Comparison of ENCODE assay signal across 33 cellular contexts in the genomic region with DNA sequence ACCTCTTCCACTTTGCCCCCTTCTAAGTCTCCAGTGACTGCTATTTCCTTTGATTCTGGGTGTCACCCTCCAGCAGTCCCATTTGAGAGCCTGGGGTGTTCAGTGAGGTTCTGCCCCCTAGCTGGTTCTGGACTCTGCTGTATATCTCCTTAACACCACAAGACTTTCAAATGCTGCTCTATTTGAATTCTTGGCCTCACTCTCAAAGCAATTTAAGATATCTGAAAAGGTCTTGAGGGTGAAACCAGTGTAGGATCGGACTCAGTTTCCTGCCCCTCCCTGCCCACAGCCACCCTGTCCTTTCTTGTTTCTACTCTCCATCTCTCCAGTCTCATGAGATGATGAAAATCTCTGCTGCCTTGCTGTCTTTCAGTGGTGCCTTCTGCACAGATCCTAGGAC.
"Had no signal": no experiment of that assay in that cellular context is flagged by ENCODE, and none has a peak within 500 bp of the region (broad histone marks: within the 10 kb centered on the region; RNA-seq: fewer than 3 reads in every experiment).

No MANE protein-coding gene starts in this region.

- H3K27ac ChIP-seq: Peyer's patch, SJSA1 had no signal

- H3K9me2 ChIP-seq: SK-N-SH had no signal

- H3K4me3 ChIP-seq: MG63, Peyer's patch, SJSA1 had no signal

- H3K36me3 ChIP-seq: MG63, Peyer's patch, SJSA1 had no signal

- DNase-seq: Kasumi-1, KG1, MG63, NCI-H1048, NCI-H1092 treated with DMSO at 0.1 percent for 48 hours, NCI-H1105 treated with DMSO at 0.1 percent for 48 hours, NCI-H1417, NCI-H1436, NCI-H146, NCI-H1694, NCI-H187, NCI-H1930, NCI-H2029 treated with DMSO at 0.1 percent for 48 hours, NCI-H2081 treated with DMSO at 0.1 percent for 48 hours, NCI-H2107, NCI-H2171, NCI-H226, NCI-H446 treated with DMSO at 0.1 percent for 48 hours, NCI-H510A, NCI-H524, NCI-H526, NCI-H69, NCI-H748 treated with DMSO at 0.1 percent for 48 hours, NCI-H82, OCI-M1, PC-3, Peyer's patch, Right ventricle myocardium superior, RPMI8226, SHP77 treated with DMSO at 0.1 percent for 48 hours, SK-N-SH, SW 1271 had no signal

- H3K4me2 ChIP-seq: SK-N-SH had no signal

- H3K9me3 ChIP-seq: MG63, Peyer's patch, SJSA1, SK-N-SH had no signal

- ATAC-seq: PC-3 had no signal

- H3K9ac ChIP-seq: SK-N-SH had no signal

- H3K27me3 ChIP-seq: Peyer's patch, SJSA1 had no signal

- H3K4me1 ChIP-seq: Peyer's patch, SJSA1 had no signal
